ENCODE assay signal across 24 cellular contexts in genomic region chr16:20259549-20259948, GRCh38.
"Had no signal": no experiment of that assay in that cellular context is flagged by ENCODE, and none has a peak within 500 bp of the region (broad histone marks: within the 10 kb centered on the region; RNA-seq: fewer than 3 reads in every experiment).

No MANE protein-coding gene starts in this region.

- H3K4me2 ChIP-seq: neural progenitor cell had no signal

- H3K79me2 ChIP-seq: parathyroid adenoma had no signal

- ATAC-seq: heart right ventricle; left cardiac atrium; left lung; naive thymus-derived CD4-positive, alpha-beta T cell; stimulated activated effector memory CD8-positive, alpha-beta T cell treated with anti-CD3 and anti-CD28 coated beads, Interleukin-12 subunit alpha, Interleukin-12 subunit beta, amount 100 ng/mL, for 72 hours had no signal

- H3K27ac ChIP-seq: coronary artery, esophagus squamous epithelium, heart right ventricle, left lung, neural progenitor cell, parathyroid adenoma, prostate gland, right atrium auricular region, sigmoid colon, stomach, thyroid gland had no signal

- H3K4me3 ChIP-seq: coronary artery, esophagus squamous epithelium, heart right ventricle, left lung, neural progenitor cell, prostate gland, right atrium auricular region, sigmoid colon, stomach, thyroid gland had no signal

- H3K36me3 ChIP-seq: esophagus squamous epithelium, heart right ventricle, left lung, neural progenitor cell, prostate gland, right atrium auricular region, sigmoid colon, stomach, thyroid gland had no signal

- H3K9ac ChIP-seq: neural progenitor cell, parathyroid adenoma had no signal

- DNase-seq: dermis blood vessel endothelial cell; effector memory CD4-positive, alpha-beta T cell; esophagus squamous epithelium; foreskin melanocyte; glutamatergic neuron; heart right ventricle; hippocampal formation; left cardiac atrium; left lung; mesenchymal stem cell; midbrain; naive thymus-derived CD4-positive, alpha-beta T cell; sigmoid colon; stimulated activated CD4-positive, alpha-beta T cell treated with anti-CD3 and anti-CD28 coated beads, Interleukin-2, amount 100 ng/mL, for 24 hours; stimulated activated CD4-positive, alpha-beta T cell treated with anti-CD3 and anti-CD28 coated beads, Interleukin-4, amount 100 ng/mL, for 24 hours; stimulated activated naive CD4-positive, alpha-beta T cell treated with Interleukin-2 at 50 U/mL for 16 hours; stomach; thyroid gland had no signal

- H3K4me1 ChIP-seq: esophagus squamous epithelium, heart right ventricle, left lung, parathyroid adenoma, prostate gland, right atrium auricular region, sigmoid colon, stomach, thyroid gland had no signal

- H3K27me3 ChIP-seq: esophagus squamous epithelium, neural progenitor cell, right atrium auricular region, thyroid gland had no signal
